ENCODE assay signal across 16 cellular contexts in genomic region chr1:97904528-97904927, GRCh38. TPM values are rescaled to one million over a fixed set of nuclear protein-coding genes. Genes with fewer than 3 reads are reported as not detected.
DNase-seq lines count a peak whose midpoint lies in the region; ATAC-seq, FAIRE-seq and TF ChIP-seq lines count a peak whose summit lies in the region.
"Had no signal": no experiment of that assay in that cellular context is flagged by ENCODE, and none has a peak within 500 bp of the region (broad histone marks: within the 10 kb centered on the region; RNA-seq: fewer than 3 reads in every experiment).

No MANE protein-coding gene starts in this region.

- peaks cover 6% of the 10 kb centered on the region; the same call in 1 of the 2 replicates for H3K36me3 ChIP-seq in Karpas-422 (ENCODE audit: insufficient read depth, low read length)
- H3K36me3 ChIP-seq: vagina had no signal

- H4K20me1 ChIP-seq in Karpas-422 (ENCODE audit: insufficient read depth, low read depth, low read length): no peaks in the 10 kb centered on the region

- peaks cover 96% of the 10 kb centered on the region for H3K79me2 ChIP-seq in Karpas-422 (ENCODE audit: low read length)
- H3K79me2 ChIP-seq: hepatocyte had no signal

- no peak for TF ChIP-seq POLR2A in A549 (IDR thresholded peaks at IDR 0.05; ENCODE audit: low read length)

- TF ChIP-seq EP300 in A549 (IDR thresholded peaks at IDR 0.05): no peak

- CTCF ChIA-PET in A549 (lab: Yijun Ruan, JAX): no interaction called here

- no peaks in the 10 kb centered on the region for H3K9me2 ChIP-seq in Karpas-422 (replicated peaks; ENCODE audit: insufficient read depth, low read length)

- no peak overlapping the region for H2AFZ ChIP-seq in Karpas-422 (ENCODE audit: low read length)
- H2AFZ ChIP-seq: hepatocyte had no signal

- peaks cover 28% of the 10 kb centered on the region for H3K4me1 ChIP-seq in A549
- peaks cover 29% of the 10 kb centered on the region for H3K4me1 ChIP-seq in Karpas-422 (ENCODE audit: low read length)
- H3K4me1 ChIP-seq in foreskin keratinocyte: no peaks in the 10 kb centered on the region

- no peak for DNase-seq in A549 (ENCODE audit: low read depth in 1 of 2, low spot score in 1 of 2)
- DNase-seq in EH (ENCODE audit: low read depth): peak; percentile 46
- peak; percentile 16 for DNase-seq in SIG-M5 (lab: John Stamatoyannopoulos, UW)
- peak; percentile 61 for DNase-seq in fibroblast of villous mesenchyme (ENCODE audit: low read depth)
- no peak for DNase-seq in KG1 (lab: John Stamatoyannopoulos, UW)
- DNase-seq in Karpas-422: no peak
- no peak for DNase-seq in NCI-H2227 (lab: John Stamatoyannopoulos, UW; ENCODE audit: unreplicated experiment)
- DNase-seq in foreskin keratinocyte: no peak
- DNase-seq: activated naive CD4-positive, alpha-beta T cell treated with Interleukin-2 at 50 U/mL for 16 hours; dorsolateral prefrontal cortex; Kasumi-1; NCI-H524 treated with DMSO at 0.1 percent for 48 hours had no signal

- H3K27ac ChIP-seq in A549 (peak overlapping the region; percentile 66 to 88; a peak in 5 of 6 replicates), Karpas-422 (ENCODE audit: low read length) (no peak overlapping the region), foreskin keratinocyte (no peak overlapping the region)
- H3K27ac ChIP-seq: hepatocyte, vagina had no signal

- no peaks in the 10 kb centered on the region for H3K9me3 ChIP-seq in A549
- H3K9me3 ChIP-seq in Karpas-422 (ENCODE audit: low read length): no peaks in the 10 kb centered on the region
- H3K9me3 ChIP-seq: vagina had no signal

- H3K4me2 ChIP-seq in A549 (peak overlapping the region; percentile 5; the same call in 2 of the 3 replicates), Karpas-422 (ENCODE audit: low read depth, low read length, poor library complexity, severe bottlenecking) (no peak overlapping the region)
- H3K4me2 ChIP-seq: hepatocyte had no signal

- H3K4me3 ChIP-seq in A549: no peak overlapping the region
- H3K4me3 ChIP-seq in fibroblast of villous mesenchyme (ENCODE audit: low read depth, low read length): no peak overlapping the region
- no peak overlapping the region for H3K4me3 ChIP-seq in Karpas-422 (ENCODE audit: low read length)
- H3K4me3 ChIP-seq: dorsolateral prefrontal cortex, hepatocyte, vagina had no signal

- no peak for ATAC-seq in A549
- ATAC-seq in foreskin keratinocyte: no peak
- ATAC-seq: HCT116 had no signal

- TF ChIP-seq RAD21 in A549 (conservative IDR thresholded peaks at IDR 0.05 in 1 of 2, IDR thresholded peaks at IDR 0.05 in 1 of 2): no peak

- TF ChIP-seq CTCF in A549 (IDR thresholded peaks at IDR 0.05): no peak
- TF ChIP-seq CTCF in fibroblast of villous mesenchyme (IDR thresholded peaks at IDR 0.05; ENCODE audit: insufficient read depth, low read depth, low read length): no peak
- no peak for TF ChIP-seq CTCF in foreskin keratinocyte (conservative IDR thresholded peaks at IDR 0.05)

- no peak for FAIRE-seq in A549 (lab: Jason Lieb, UNC)
- FAIRE-seq: GM12891 had no signal

- H3K27me3 ChIP-seq in Karpas-422 (ENCODE audit: low read length) (no peaks in the 10 kb centered on the region), foreskin keratinocyte (no peaks in the 10 kb centered on the region)
- H3K27me3 ChIP-seq: dorsolateral prefrontal cortex, hepatocyte, vagina had no signal

- H3K9ac ChIP-seq in Karpas-422 (ENCODE audit: low read length): no peak overlapping the region

- POLR2A ChIA-PET in A549 (lab: Yijun Ruan, JAX): no interaction called here

TF ChIP-seq in A549, 52 proteins besides CTCF, POLR2A, EP300 and RAD21:
- TF ChIP-seq ELK1 (IDR thresholded peaks at IDR 0.05; ENCODE audit: low read depth, low read length): no peak
- no peak for TF ChIP-seq CHD2 (IDR thresholded peaks at IDR 0.05; ENCODE audit: low read length, partially characterized antibody)
- TF ChIP-seq CEBPB (IDR thresholded peaks at IDR 0.05): no peak
- no peak for TF ChIP-seq PBX3 (IDR thresholded peaks at IDR 0.05)
- TF ChIP-seq SMC3 (IDR thresholded peaks at IDR 0.05): no peak
- no peak for TF ChIP-seq BCL3 (IDR thresholded peaks at IDR 0.05)
- no peak for TF ChIP-seq EHMT2 (IDR thresholded peaks at IDR 0.05; ENCODE audit: low read depth)
- no peak for TF ChIP-seq HOXA7 (CRISPR knock-in tag; IDR thresholded peaks at IDR 0.05)
- no peak for TF ChIP-seq RARB (CRISPR knock-in tag; IDR thresholded peaks at IDR 0.05)
- TF ChIP-seq KDM5A (IDR thresholded peaks at IDR 0.05): no peak
- no peak for TF ChIP-seq ZC3H11A (IDR thresholded peaks at IDR 0.05)
- TF ChIP-seq HDAC2 (IDR thresholded peaks at IDR 0.05): no peak
- no peak for TF ChIP-seq MAZ (IDR thresholded peaks at IDR 0.05; ENCODE audit: borderline replicate concordance, low read depth, low read length)
- TF ChIP-seq NFE2L2 (conservative IDR thresholded peaks at IDR 0.05; ENCODE audit: low read length): no peak
- no peak for TF ChIP-seq ZNF302 (CRISPR knock-in tag; IDR thresholded peaks at IDR 0.05)
- no peak for TF ChIP-seq MAFK (IDR thresholded peaks at IDR 0.05; ENCODE audit: partially characterized antibody)
- TF ChIP-seq CHD4 (IDR thresholded peaks at IDR 0.05; ENCODE audit: borderline replicate concordance): no peak
- TF ChIP-seq BHLHE40 (IDR thresholded peaks at IDR 0.05; ENCODE audit: low read depth, low read length): no peak

RNA-seq across cellular contexts. Expression of gene DPYD, which starts 16.3 kb away (rescaled TPM):
- 6.9 and 7.5 TPM in 2 replicates for polyA plus RNA-seq in A549 (2011; rRNA removed)
- 1.6 and 1.8 TPM in 2 replicates for polyA plus RNA-seq in A549 (2012; cell fraction: cytosol; rRNA removed)
- polyA plus RNA-seq in A549 (2012; cell fraction: nucleus; rRNA removed): 1.5 and 2.3 TPM in 2 replicates
- 5.1 to 5.9 TPM (median 5.3 TPM) in 3 replicates for polyA plus RNA-seq in A549 (2017; fragmentation: RNase III; extraction: RNeasy Plus Mini Kit Qiagen cat#74134 plus additional on column Dnase treatment)
- 13.6 and 16.5 TPM in 2 replicates for polyA minus RNA-seq in A549 (2011; rRNA and poly(A)+ RNA removed)
- 22.5 and 48.4 TPM in 2 replicates for total RNA-seq in fibroblast of villous mesenchyme
- total RNA-seq in Karpas-422 (2014; rRNA removed; shearing (Covaris generic); ENCODE audit: low replicate concordance): 40.8 and 59.4 TPM in 2 replicates
- total RNA-seq in foreskin keratinocyte: 2.8 and 3.0 TPM in 2 replicates
- 0.71 and 0.94 TPM in 2 replicates for polyA plus RNA-seq in foreskin keratinocyte

Comparison
In these comparisons a context has a peak if more than half of its experiments do, and no peak if none do; other contexts are left out.
1. DNase-seq: peak in EH (single experiment), SIG-M5 (single experiment) and fibroblast of villous mesenchyme (single experiment); none in A549 (0 of 2), KG1 (single experiment), Karpas-422 (single experiment), NCI-H2227 (single experiment) and foreskin keratinocyte (0 of 2).
2. H3K27ac ChIP-seq: peak in A549 (2 of 2); none in Karpas-422 (single experiment) and foreskin keratinocyte (single experiment).